7 cellular contexts compared by ENCODE assay signal in genomic region chr11:4181780-4182721, GRCh38.
DNase-seq lines count a peak whose midpoint lies in the region; ATAC-seq, FAIRE-seq and TF ChIP-seq lines count a peak whose summit lies in the region.

No MANE protein-coding gene starts in this region.

- intact Hi-C loops in HepG2 (cut with micrococcal nuclease; ENCODE audit: unreplicated experiment) (loop anchor here (1.0 kb wide), 1 partner anchor 357 kb away; no protein-coding TSS in a partner anchor), testis (cut with DNase I; ENCODE audit: low total_unique reads) (no loop called here)

- H3K9ac ChIP-seq in HepG2 (ENCODE audit: insufficient read depth, low read depth, low read length), result no peak overlapping the region

- TF ChIP-seq EP300 in HepG2 (IDR thresholded peaks at IDR 0.05; ENCODE audit: low read depth in 2 of 2, low read length in 2 of 2), result no peak
- no peak for TF ChIP-seq EP300 in HepG2 (CRISPR knock-in tag; IDR thresholded peaks at IDR 0.05; ENCODE audit: borderline replicate concordance)

- WGBS in HepG2 (ENCODE audit: low lambda C conversion rate), result 21% methylated on average over 8 of the region's 9 CpGs
- WGBS in testis, 2 donors, result 59 to 65% methylated on average over 4 to 9 of the region's 9 CpGs

- TF ChIP-seq CTCF in Peyer's patch (IDR thresholded peaks at IDR 0.05) (peak in 4 of 6 experiments; percentile 35 to 71 (median 59)), HepG2 (CRISPR knock-in tag; IDR thresholded peaks at IDR 0.05) (peak; percentile 94), testis (IDR thresholded peaks at IDR 0.05) (peak; percentile 36 to 53 (median 52))

- H3K4me1 ChIP-seq in Peyer's patch (no peaks in the 10 kb centered on the region), HepG2 (ENCODE audit: insufficient read depth, low read length) (no peaks in the 10 kb centered on the region), testis (no peaks in the 10 kb centered on the region)

- H3K27ac ChIP-seq in Peyer's patch, result no peak overlapping the region
- no peak overlapping the region for H3K27ac ChIP-seq in caudate nucleus (ENCODE audit: low read depth, low read length)
- no peak overlapping the region for H3K27ac ChIP-seq in HepG2 (ENCODE audit: extremely low read length, insufficient read depth, low read length)
- H3K27ac ChIP-seq in testis, result no peak overlapping the region

- no TSS peak for BruUV-seq in HepG2 (replicated peaks; lab: Mats Ljungman, UMichigan)

- POLR2A ChIA-PET in HepG2 (lab: Yijun Ruan, JAX), result no interaction called here

- peak; percentile 74 for TF ChIP-seq RAD21 in HepG2 (CRISPR knock-in tag; IDR thresholded peaks at IDR 0.05)

- in situ Hi-C loops in G401 (cut with HindIII; ENCODE audit: low sequenced_read_pairs), result no loop called here
- in situ Hi-C loops in HepG2 (cut with HindIII; ENCODE audit: extremely low pct_ligation_motif_present, low pct_unique_long_range_greater_than_20kb), result loop anchor here (10.0 kb wide), 1 partner anchor 823 kb away; no protein-coding TSS in a partner anchor

- CTCF ChIA-PET in HepG2 (lab: Yijun Ruan, JAX; ENCODE audit: low intra/inter-chr PET ratio, low total read pairs), result interaction anchor here (1.2 kb wide), 1 partner anchor 357 kb away, joined by 5 read pairs; no protein-coding TSS in a partner anchor

- no peaks in the 10 kb centered on the region for H3K36me3 ChIP-seq in Peyer's patch
- H3K36me3 ChIP-seq in HepG2 (replicated peaks in 1 of 2; ENCODE audit: control insufficient read depth in 1 of 2, insufficient read depth in 2 of 2, low read length in 2 of 2), result no peaks in the 10 kb centered on the region
- H3K36me3 ChIP-seq in testis (ENCODE audit: low read depth, missing control alignments), result no peaks in the 10 kb centered on the region

- H3K4me3 ChIP-seq in Peyer's patch (no peak overlapping the region), HepG2 (replicated peaks in 1 of 3; ENCODE audit: insufficient read depth in 1 of 3, low read depth in 2 of 3, low read length in 3 of 3) (no peak overlapping the region), testis (no peak overlapping the region)

- no peak overlapping the region for H2AFZ ChIP-seq in HepG2 (ENCODE audit: low read length)

- peak; percentile 76 for FAIRE-seq in HepG2 (lab: Jason Lieb, UNC)

- no peak overlapping the region for H3K4me2 ChIP-seq in HepG2 (ENCODE audit: low read depth, low read length)

- DNase-seq in G401 (ENCODE audit: low spot score) (peak; percentile 64), HK-2 (ENCODE audit: unreplicated experiment) (peak; percentile 49), Peyer's patch (peak in 2 of 3 donors; percentile 72 to 75), caudate nucleus (lab: John Stamatoyannopoulos, UW) (peak in 32 of 61 donors; percentile 4 to 59 (median 17)), HepG2 (ENCODE audit: low spot score) (peak; percentile 48), testis (peak; percentile 78)

- ATAC-seq in GM19463 (IDR thresholded peaks at IDR 0.05; ENCODE audit: unreplicated experiment), result peak; percentile 81
- peak; percentile 97 for ATAC-seq in HepG2

- no peaks in the 10 kb centered on the region for H3K79me2 ChIP-seq in HepG2 (ENCODE audit: insufficient read depth, low read length)

- H3K9me3 ChIP-seq in Peyer's patch, result no peaks in the 10 kb centered on the region
- no peaks in the 10 kb centered on the region for H3K9me3 ChIP-seq in HepG2 (ENCODE audit: low read length)
- no peaks in the 10 kb centered on the region for H3K9me3 ChIP-seq in testis

- H3K27me3 ChIP-seq in Peyer's patch (no peaks in the 10 kb centered on the region), HepG2 (ENCODE audit: control insufficient read depth in 1 of 2, insufficient read depth in 2 of 2, low read length in 2 of 2) (peaks cover 0 to 26% of the 10 kb centered on the region in 2 experiments; a peak in 2 of 5 replicates), testis (no peaks in the 10 kb centered on the region)

- TF ChIP-seq POLR2A in Peyer's patch (IDR thresholded peaks at IDR 0.05) (no peak), HepG2 (IDR thresholded peaks at IDR 0.05; ENCODE audit: insufficient read depth in 1 of 2, low read depth in 2 of 2, low read length in 2 of 2) (no peak), testis (IDR thresholded peaks at IDR 0.05) (no peak)

- H4K20me1 ChIP-seq in HepG2 (ENCODE audit: insufficient read depth, low read length), result no peaks in the 10 kb centered on the region

TF ChIP-seq in HepG2, 621 proteins besides CTCF, POLR2A, EP300 and RAD21 (continues in another document):
- no peak for TF ChIP-seq ZNF609 (CRISPR knock-in tag; IDR thresholded peaks at IDR 0.05; ENCODE audit: borderline replicate concordance)
- no peak for TF ChIP-seq SUZ12 (IDR thresholded peaks at IDR 0.05; ENCODE audit: low read depth, low read length)
- TF ChIP-seq ZNF468 (CRISPR knock-in tag; IDR thresholded peaks at IDR 0.05), result no peak
- peak; percentile 74 for TF ChIP-seq ZNF629 (CRISPR knock-in tag; conservative IDR thresholded peaks at IDR 0.05)
- no peak for TF ChIP-seq E2F5 (CRISPR knock-in tag; conservative IDR thresholded peaks at IDR 0.05)
- TF ChIP-seq SMARCC2 (IDR thresholded peaks at IDR 0.05), result no peak
- no peak for TF ChIP-seq MLX (CRISPR knock-in tag; IDR thresholded peaks at IDR 0.05)
- TF ChIP-seq, protein P1, sequence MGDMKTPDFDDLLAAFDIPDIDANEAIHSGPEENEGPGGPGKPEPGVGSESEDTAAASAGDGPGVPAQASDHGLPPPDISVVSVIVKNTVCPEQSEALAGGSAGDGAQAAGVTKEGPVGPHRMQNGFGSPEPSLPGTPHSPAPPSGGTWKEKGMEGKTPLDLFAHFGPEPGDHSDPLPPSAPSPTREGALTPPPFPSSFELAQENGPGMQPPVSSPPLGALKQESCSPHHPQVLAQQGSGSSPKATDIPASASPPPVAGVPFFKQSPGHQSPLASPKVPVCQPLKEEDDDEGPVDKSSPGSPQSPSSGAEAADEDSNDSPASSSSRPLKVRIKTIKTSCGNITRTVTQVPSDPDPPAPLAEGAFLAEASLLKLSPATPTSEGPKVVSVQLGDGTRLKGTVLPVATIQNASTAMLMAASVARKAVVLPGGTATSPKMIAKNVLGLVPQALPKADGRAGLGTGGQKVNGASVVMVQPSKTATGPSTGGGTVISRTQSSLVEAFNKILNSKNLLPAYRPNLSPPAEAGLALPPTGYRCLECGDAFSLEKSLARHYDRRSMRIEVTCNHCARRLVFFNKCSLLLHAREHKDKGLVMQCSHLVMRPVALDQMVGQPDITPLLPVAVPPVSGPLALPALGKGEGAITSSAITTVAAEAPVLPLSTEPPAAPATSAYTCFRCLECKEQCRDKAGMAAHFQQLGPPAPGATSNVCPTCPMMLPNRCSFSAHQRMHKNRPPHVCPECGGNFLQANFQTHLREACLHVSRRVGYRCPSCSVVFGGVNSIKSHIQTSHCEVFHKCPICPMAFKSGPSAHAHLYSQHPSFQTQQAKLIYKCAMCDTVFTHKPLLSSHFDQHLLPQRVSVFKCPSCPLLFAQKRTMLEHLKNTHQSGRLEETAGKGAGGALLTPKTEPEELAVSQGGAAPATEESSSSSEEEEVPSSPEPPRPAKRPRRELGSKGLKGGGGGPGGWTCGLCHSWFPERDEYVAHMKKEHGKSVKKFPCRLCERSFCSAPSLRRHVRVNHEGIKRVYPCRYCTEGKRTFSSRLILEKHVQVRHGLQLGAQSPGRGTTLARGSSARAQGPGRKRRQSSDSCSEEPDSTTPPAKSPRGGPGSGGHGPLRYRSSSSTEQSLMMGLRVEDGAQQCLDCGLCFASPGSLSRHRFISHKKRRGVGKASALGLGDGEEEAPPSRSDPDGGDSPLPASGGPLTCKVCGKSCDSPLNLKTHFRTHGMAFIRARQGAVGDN (CRISPR knock-in tag; IDR thresholded peaks at IDR 0.05), result peak; percentile 20; the same call in 1 of the 2 replicates

Comparison
In these comparisons a context has a peak if more than half of its experiments do, and no peak if none do; other contexts are left out.
1. DNase-seq: peak in every context shown above with its lines; median percentile 78 in testis; 74 in Peyer's patch; 64 in G401; 49 in HK-2; 48 in HepG2; 17 in caudate nucleus.